In genomic region chr9:131179561-131180219, GRCh38 we compare ENCODE assay signal across 9 cellular contexts. TPM values are rescaled to one million over a fixed set of nuclear protein-coding genes. Genes with fewer than 3 reads are reported as not detected.
DNase-seq lines count a peak whose midpoint lies in the region; ATAC-seq, FAIRE-seq and TF ChIP-seq lines count a peak whose summit lies in the region.
"Had no signal": no experiment of that assay in that cellular context is flagged by ENCODE, and none has a peak within 500 bp of the region (broad histone marks: within the 10 kb centered on the region; RNA-seq: fewer than 3 reads in every experiment).

No MANE protein-coding gene starts in this region.

- peaks cover 92% of the 10 kb centered on the region for H3K36me3 ChIP-seq in K562 (ENCODE audit: control insufficient read depth, insufficient read depth, low read length)
- H3K36me3 ChIP-seq in mesendoderm (ENCODE audit: control insufficient read depth, insufficient read depth, low read length) = peaks cover 9% of the 10 kb centered on the region
- H3K36me3 ChIP-seq in body of pancreas (replicated peaks in 1 of 2; ENCODE audit: insufficient read depth in 1 of 2, low read depth in 2 of 2) = peaks cover 6 to 39% of the 10 kb centered on the region in 2 donors

- CTCF ChIA-PET in K562 (lab: Yijun Ruan, JAX; ENCODE audit: low intra/inter-chr PET ratio) = interaction anchor here (0.8 to 3.1 kb wide), 5 partner anchors 93 to 194 kb away, joined by 3 to 44 read pairs (median 6); no protein-coding TSS in a partner anchor

- no peak overlapping the region for H3K4ac ChIP-seq in mesendoderm (ENCODE audit: low read depth, low read length)

- TF ChIP-seq POLR2A in K562 (conservative IDR thresholded peaks at IDR 0.05) = no peak
- no peak for TF ChIP-seq POLR2A in body of pancreas (IDR thresholded peaks at IDR 0.05)

- H3K23ac ChIP-seq in mesendoderm (ENCODE audit: low read length) = no peak overlapping the region

- no peak overlapping the region for H2AFZ ChIP-seq in K562 (ENCODE audit: low read depth, low read length)

- no peak for TF ChIP-seq CTCF in K562 (IDR thresholded peaks at IDR 0.05 in 2 of 3, conservative IDR thresholded peaks at IDR 0.05 in 1 of 3; ENCODE audit: insufficient read depth in 2 of 3, low read depth in 1 of 3, low read length in 3 of 3)
- TF ChIP-seq CTCF in body of pancreas (IDR thresholded peaks at IDR 0.05) = no peak

- H3K4me2 ChIP-seq in K562 (ENCODE audit: insufficient read depth, low read length) = no peak overlapping the region
- no peak overlapping the region for H3K4me2 ChIP-seq in mesendoderm (ENCODE audit: low read length)

- H3K9ac ChIP-seq in K562 (ENCODE audit: insufficient read depth in 1 of 2, low read depth in 2 of 2, low read length in 2 of 2) = peak overlapping the region; percentile 0; a peak in 2 of 4 replicates
- H3K9ac ChIP-seq in mesendoderm (ENCODE audit: low read length) = no peak overlapping the region

- H3K27me3 ChIP-seq in K562 (ENCODE audit: control insufficient read depth in 2 of 2, insufficient read depth in 2 of 2, low read length in 2 of 2) = no peaks in the 10 kb centered on the region
- H3K27me3 ChIP-seq in mesendoderm (ENCODE audit: insufficient read depth, low read length, poor library complexity) = no peaks in the 10 kb centered on the region
- no peaks in the 10 kb centered on the region for H3K27me3 ChIP-seq in body of pancreas

- no peak overlapping the region for H2AK5ac ChIP-seq in mesendoderm (ENCODE audit: low read length)

- TF ChIP-seq RAD21 in Ishikawa (IDR thresholded peaks at IDR 0.05; ENCODE audit: low read depth) = no peak
- no peak for TF ChIP-seq RAD21 in K562 (CRISPR knock-in tag; conservative IDR thresholded peaks at IDR 0.05 in 1 of 2, IDR thresholded peaks at IDR 0.05 in 1 of 2)

- WGBS in K562 (ENCODE audit: insufficient coverage, low coverage, missing lambda C conversion rate) = 82% methylated on average over 4 of the region's 4 CpGs
- WGBS in mesendoderm (ENCODE audit: extremely low coverage, insufficient coverage, low lambda C conversion rate) = no CpG with 5 or more reads among the region's 4 CpGs
- WGBS in body of pancreas, 2 donors = 60 to 65% methylated on average over 4 of the region's 4 CpGs

- peak overlapping the region; percentile 36 for H3K56ac ChIP-seq in mesendoderm (ENCODE audit: low read length)

- no peak for FAIRE-seq in K562 (lab: Jason Lieb, UNC)

- H3K79me1 ChIP-seq in mesendoderm (ENCODE audit: low read length) = no peaks in the 10 kb centered on the region

- DNase-seq in CD1c-positive myeloid dendritic cell (ENCODE audit: extremely low spot score) (peak; percentile 7), K562 (ENCODE audit: extremely low read depth in 1 of 4, low spot score in 3 of 4) (no peak), mesendoderm (peak; percentile 88), body of pancreas (no peak), globus pallidus (ENCODE audit: low spot score) (no peak), GOT3 (lab: John Stamatoyannopoulos, UW) (no peak), posterior vena cava (ENCODE audit: low spot score) (no peak)
- DNase-seq: Calu3 had no signal

- no peaks in the 10 kb centered on the region for H3K9me3 ChIP-seq in K562 (replicated peaks; ENCODE audit: control insufficient read depth, insufficient read depth, low read depth, low read length)
- no peaks in the 10 kb centered on the region for H3K9me3 ChIP-seq in body of pancreas

- H4K20me1 ChIP-seq in K562 (replicated peaks; ENCODE audit: control insufficient read depth, insufficient read depth, low read length) = peaks cover 7% of the 10 kb centered on the region

- H2BK5ac ChIP-seq in mesendoderm (ENCODE audit: low read length) = no peak overlapping the region

- no peak overlapping the region for H4K5ac ChIP-seq in mesendoderm (ENCODE audit: low read length)

- H2BK120ac ChIP-seq in mesendoderm (ENCODE audit: low read depth, low read length) = no peak overlapping the region

- in situ Hi-C loops in K562 (cut with MboI) = loop anchor here (5.0 kb wide), 1 partner anchor 153 kb away; no protein-coding TSS in a partner anchor

- H3K18ac ChIP-seq in mesendoderm (ENCODE audit: low read length) = no peak overlapping the region

- no peak overlapping the region for H2BK15ac ChIP-seq in mesendoderm (replicated peaks; ENCODE audit: low read depth)

- H3K4me1 ChIP-seq in K562 (replicated peaks in 1 of 2; ENCODE audit: control insufficient read depth in 2 of 2, insufficient read depth in 2 of 2, low read length in 2 of 2) (peaks cover 11 to 29% of the 10 kb centered on the region in 2 experiments; a peak in 4 of 5 replicates), mesendoderm (ENCODE audit: control insufficient read depth, low read depth, low read length) (no peaks in the 10 kb centered on the region), body of pancreas (no peaks in the 10 kb centered on the region)

- no peak for ATAC-seq in K562
- no peak for ATAC-seq in body of pancreas

- no peak overlapping the region for H4K8ac ChIP-seq in mesendoderm (ENCODE audit: low read depth, low read length)

- intact Hi-C loops in K562 (cut with micrococcal nuclease) (loop anchor here (1.0 to 2.0 kb wide), 2 partner anchors 55 to 99 kb away; partner anchors contain the start of gene NUP214), body of pancreas (cut with DNase I) (loop anchor here (10.0 kb wide), 1 partner anchor 155 kb away; no protein-coding TSS in a partner anchor), posterior vena cava (cut with DNase I) (loop anchor here (2.0 to 10.0 kb wide), 2 partner anchors 155 to 157 kb away; no protein-coding TSS in a partner anchor)

- no TSS peak for BruUV-seq in K562 (replicated peaks; lab: Mats Ljungman, UMichigan)

- H3K27ac ChIP-seq in K562 (ENCODE audit: extremely low read depth, low read depth, low read length) (peak overlapping the region; percentile 24), mesendoderm (ENCODE audit: low read depth, low read length) (no peak overlapping the region), body of pancreas (no peak overlapping the region)

- no peak for TF ChIP-seq EP300 in Ishikawa (IDR thresholded peaks at IDR 0.05; ENCODE audit: borderline replicate concordance)
- no peak for TF ChIP-seq EP300 in K562 (IDR thresholded peaks at IDR 0.05; ENCODE audit: low read length)

- peaks cover 11% of the 10 kb centered on the region for H3K9me1 ChIP-seq in K562 (ENCODE audit: control insufficient read depth, insufficient read depth, low read length)

- POLR2A ChIA-PET in K562 (lab: Yijun Ruan, JAX) = interaction anchor here (0.6 to 14.6 kb wide), 32 partner anchors 13 to 314 kb away, joined by 3 to 264 read pairs (median 5); partner anchors contain the start of gene NUP214

- H3K79me2 ChIP-seq in K562 (ENCODE audit: control insufficient read depth, insufficient read depth, low read length) (peaks cover 8% of the 10 kb centered on the region; the same call in 2 of the 3 replicates), mesendoderm (ENCODE audit: control insufficient read depth, insufficient read depth, low read length) (no peaks in the 10 kb centered on the region)

- H3K4me3 ChIP-seq in K562 (no peak overlapping the region), mesendoderm (ENCODE audit: low read length) (no peak overlapping the region), body of pancreas (no peak overlapping the region)

TF ChIP-seq in Ishikawa, 13 proteins besides CTCF, POLR2A, EP300 and RAD21:
- TF ChIP-seq TEAD4 (IDR thresholded peaks at IDR 0.05) (0 out of 2 replicates have a peak, but pooled peaks have one; percentile 19), EGR1 (IDR thresholded peaks at IDR 0.05) (no peak)

TF ChIP-seq in K562, 482 proteins besides CTCF, POLR2A, EP300 and RAD21 (continues in another document):
- TF ChIP-seq ZNF444 (CRISPR knock-in tag; IDR thresholded peaks at IDR 0.05) (no peak), E2F1 (CRISPR knock-in tag; IDR thresholded peaks at IDR 0.05) (peak; percentile 22; the same call in 1 of the 2 replicates)

RNA-seq across cellular contexts. Expression of gene NUP214, which starts 54.3 kb away (rescaled TPM):
- 1,024 and 1,416 TPM in 2 replicates for total RNA-seq in K562 (2011; cell fraction: chromatin; rRNA removed; ENCODE audit: low replicate concordance)
- total RNA-seq in K562 (2011; cell fraction: nucleolus; rRNA removed) = 573 and 642 TPM in 2 replicates
- 885 and 1,103 TPM in 2 replicates for total RNA-seq in K562 (2011; cell fraction: nucleoplasm; rRNA removed)
- total RNA-seq in K562 (2014; rRNA removed) = 62.4 and 102 TPM in 2 replicates
- total RNA-seq in K562 (2014; rRNA removed; fragmentation: Illumina TruSeq; extraction: Trizol) = 123 and 134 TPM in 2 replicates
- total RNA-seq in K562 (2015; rRNA removed; fragmentation: Illumina TruSeq; extraction: Trizol) = 133 and 136 TPM in 2 replicates
- total RNA-seq in K562 (2021) = 332 and 336 TPM in 2 replicates
- 56.9 and 113 TPM in 2 replicates for polyA plus RNA-seq in K562 (2011; rRNA removed)
- polyA plus RNA-seq in K562 (2011; cell fraction: cytosol; rRNA removed) = 104 and 108 TPM in 2 replicates
- 257 and 304 TPM in 2 replicates for polyA plus RNA-seq in K562 (2011; cell fraction: nucleus; rRNA removed)
- 133 and 153 TPM in 2 replicates for polyA plus RNA-seq in K562 (2012)
- 207 and 246 TPM in 2 replicates for polyA plus RNA-seq in K562 (2014; fragmentation: Illumina TruSeq; extraction: Trizol)
- 10 to 100 TPM; 78.9 to 81.6 TPM for polyA plus RNA-seq in K562 (2014; fragmentation: Nextera tagmentation; extraction: Ambion mirVana)
- polyA plus RNA-seq in K562 (2014; rRNA removed) = 97.1 and 106 TPM in 2 replicates
- polyA minus RNA-seq in K562 (2011; rRNA and poly(A)+ RNA removed) = 271 and 342 TPM in 2 replicates
- polyA minus RNA-seq in K562 (2011; cell fraction: cytosol; rRNA and poly(A)+ RNA removed) = 256 and 329 TPM in 2 replicates
- polyA minus RNA-seq in K562 (2011; cell fraction: nucleus; rRNA and poly(A)+ RNA removed) = 324 and 515 TPM in 2 replicates
- 19.6 TPM for polyA plus RNA-seq in mesendoderm (2013, experiment 1 of 2)
- 18.6 TPM for polyA plus RNA-seq in mesendoderm (2013, experiment 2 of 2)
- 10 to 100 TPM; 24.7 to 29.6 TPM for total RNA-seq in body of pancreas
- total RNA-seq in posterior vena cava = 10 to 100 TPM; 33.9 to 40.8 TPM

Comparison
In these comparisons a context has a peak if more than half of its experiments do, and no peak if none do; other contexts are left out.
1. DNase-seq: peak in CD1c-positive myeloid dendritic cell (single experiment) and mesendoderm (single experiment); none in K562 (0 of 4), body of pancreas (0 of 4), globus pallidus (single experiment), GOT3 (single experiment) and posterior vena cava (single experiment).